9 cellular contexts compared by ENCODE assay signal in genomic region chr2:28649481-28650260, GRCh38.
DNase-seq lines count a peak whose midpoint lies in the region; ATAC-seq lines count a peak whose summit lies in the region.
"Had no signal": no experiment of that assay in that cellular context is flagged by ENCODE, and none has a peak within 500 bp of the region (broad histone marks: within the 10 kb centered on the region; RNA-seq: fewer than 3 reads in every experiment).

No MANE protein-coding gene starts in this region.

- no peak overlapping the region for H3K9ac ChIP-seq in BLaER1 treated with 17β-estradiol and CSF1 and Interleukin-3, amounts not matched to agents 10 nM and 100 nM

- no peaks in the 10 kb centered on the region for H3K27me3 ChIP-seq in BLaER1 treated with 17β-estradiol and CSF1 and Interleukin-3, amounts not matched to agents 10 nM and 100 nM

- H3K36me3 ChIP-seq in BLaER1 treated with 17β-estradiol and CSF1 and Interleukin-3, amounts not matched to agents 10 nM and 100 nM: no peaks in the 10 kb centered on the region

- no peak overlapping the region for H3K4me3 ChIP-seq in BLaER1 treated with 17β-estradiol and CSF1 and Interleukin-3, amounts not matched to agents 10 nM and 100 nM

- 0 out of 22 replicates have a peak overlapping the region, but pooled peaks of 1 of the 11 experiments have one; percentile 11 for H3K27ac ChIP-seq in BLaER1 treated with 17β-estradiol and CSF1 and Interleukin-3, amounts not matched to agents 10 nM and 100 nM
- no peak overlapping the region for H3K27ac ChIP-seq in substantia nigra (ENCODE audit: low read depth, low read length, poor library complexity, severe bottlenecking)

- peak overlapping the region; percentile 78 for H3K4me3 Mint-ChIP-seq in natural killer cell treated with Interleukin-12 subunit alpha and Interleukin-12 subunit beta and Interleukin-15 and Interleukin-18, amount 100 ng/mL, for 72 hours

- no peaks in the 10 kb centered on the region for H3K9me3 ChIP-seq in BLaER1 treated with 17β-estradiol and CSF1 and Interleukin-3, amounts not matched to agents 10 nM and 100 nM (replicated peaks in 1 of 11)

- H3K27ac Mint-ChIP-seq in natural killer cell treated with Interleukin-12 subunit alpha and Interleukin-12 subunit beta and Interleukin-15 and Interleukin-18, amount 100 ng/mL, for 72 hours: peak overlapping the region; percentile 87 to 88

- H3K4me2 ChIP-seq in BLaER1 treated with 17β-estradiol and CSF1 and Interleukin-3, amounts not matched to agents 10 nM and 100 nM: peak overlapping the region in 8 of 11 experiments; percentile 8 to 53 (median 40); a peak in 10 of 22 replicates

- H3K27me3 Mint-ChIP-seq in natural killer cell treated with Interleukin-12 subunit alpha and Interleukin-12 subunit beta and Interleukin-15 and Interleukin-18, amount 100 ng/mL, for 72 hours: no peaks in the 10 kb centered on the region

- H3K36me3 Mint-ChIP-seq in natural killer cell treated with Interleukin-12 subunit alpha and Interleukin-12 subunit beta and Interleukin-15 and Interleukin-18, amount 100 ng/mL, for 72 hours: no peaks in the 10 kb centered on the region

- DNase-seq in activated T-cell treated with anti-CD3 and anti-CD28 coated beads, Interleukin-2, amount 50 U/mL, for 48 hours: peak; percentile 70 to 78
- no peak for DNase-seq in natural killer cell treated with Interleukin-12 subunit alpha and Interleukin-12 subunit beta and Interleukin-15 and Interleukin-18, amount 100 ng/mL, for 72 hours (ENCODE audit: low spot score)
- DNase-seq in GDM1 (lab: John Stamatoyannopoulos, UW): no peak
- no peak for DNase-seq in DMS79 treated with DMSO at 0.1 percent for 48 hours (lab: John Stamatoyannopoulos, UW)
- DNase-seq in amygdala (lab: John Stamatoyannopoulos, UW): no peak
- no peak for DNase-seq in substantia nigra (lab: John Stamatoyannopoulos, UW)
- DNase-seq: NCI-H1694 had no signal

- peaks cover 30 to 40% of the 10 kb centered on the region in 2 donors for H3K4me1 Mint-ChIP-seq in natural killer cell treated with Interleukin-12 subunit alpha and Interleukin-12 subunit beta and Interleukin-15 and Interleukin-18, amount 100 ng/mL, for 72 hours (ENCODE audit: low read depth in 2 of 2)

- ATAC-seq in HG02642 (IDR thresholded peaks at IDR 0.05; ENCODE audit: poor library complexity, unreplicated experiment): peak; percentile 59
- ATAC-seq in natural killer cell treated with Interleukin-12 subunit alpha and Interleukin-12 subunit beta and Interleukin-15 and Interleukin-18, amount 100 ng/mL, for 72 hours: peak; percentile 88 to 95

- peaks cover 3% of the 10 kb centered on the region for H3K9me3 Mint-ChIP-seq in natural killer cell treated with Interleukin-12 subunit alpha and Interleukin-12 subunit beta and Interleukin-15 and Interleukin-18, amount 100 ng/mL, for 72 hours

- peaks cover 10 to 28% (median 12%) of the 10 kb centered on the region in 10 experiments; a peak in 14 of 20 replicates for H3K4me1 ChIP-seq in BLaER1 treated with 17β-estradiol and CSF1 and Interleukin-3, amounts not matched to agents 10 nM and 100 nM

- no peaks in the 10 kb centered on the region for H4K20me1 ChIP-seq in BLaER1 treated with 17β-estradiol and CSF1 and Interleukin-3, amounts not matched to agents 10 nM and 100 nM

Comparison
In these comparisons a context has a peak if more than half of its experiments do, and no peak if none do; other contexts are left out.
1. DNase-seq: peak in activated T-cell treated with anti-CD3 and anti-CD28 coated beads, Interleukin-2, amount 50 U/mL, for 48 hours (2 of 2); none in natural killer cell treated with Interleukin-12 subunit alpha and Interleukin-12 subunit beta and Interleukin-15 and Interleukin-18, amount 100 ng/mL, for 72 hours (single experiment), GDM1 (single experiment), DMS79 treated with DMSO at 0.1 percent for 48 hours (single experiment), amygdala (0 of 56) and substantia nigra (0 of 49).